8 cellular contexts compared by ENCODE assay signal in the genomic region with DNA sequence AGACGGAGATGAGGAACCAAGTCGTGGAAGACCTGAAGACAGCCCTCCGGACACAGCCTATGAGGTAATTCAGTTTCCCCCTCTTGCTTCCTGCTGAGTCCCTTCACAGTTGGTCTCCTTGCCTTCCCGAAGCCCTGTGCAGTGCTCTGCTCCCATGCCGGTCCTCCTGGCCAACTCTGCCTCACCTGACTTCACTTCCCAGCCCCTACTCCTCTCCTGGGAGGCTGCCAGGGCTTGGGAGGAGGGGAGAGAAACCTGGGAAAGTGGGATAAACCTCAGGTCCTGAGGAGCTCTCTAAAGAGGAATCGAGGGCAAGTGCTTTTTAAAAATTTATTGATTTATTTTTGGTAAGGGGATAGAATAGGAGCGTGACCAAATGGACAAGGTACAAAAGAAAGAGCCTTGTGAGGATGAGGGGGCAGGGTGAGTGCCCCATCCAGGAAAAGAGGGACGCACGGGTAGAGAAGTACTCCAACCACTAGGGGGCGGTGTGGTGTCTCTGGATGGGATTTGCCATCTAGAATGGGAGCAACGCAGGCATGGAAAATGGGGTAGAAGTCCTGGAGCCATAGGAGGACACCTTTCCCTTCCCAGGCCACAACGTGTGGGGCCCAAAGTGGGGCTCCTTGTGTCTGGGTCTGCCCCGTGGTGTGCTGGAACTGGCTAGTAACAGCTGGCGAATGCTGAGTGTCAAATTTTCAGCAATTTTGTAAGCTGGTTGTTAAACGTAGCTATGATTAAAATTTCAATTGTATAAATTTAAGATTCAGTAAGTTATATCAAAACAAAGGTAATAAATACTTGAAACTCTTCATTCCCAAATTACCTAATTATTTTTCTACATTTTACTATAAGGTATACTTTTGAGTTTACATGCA.
DNase-seq lines count a peak whose midpoint lies in the region; TF ChIP-seq lines count a peak whose summit lies in the region.

No MANE protein-coding gene starts in this region.

- 50% methylated on average over 15 of the region's 15 CpGs for WGBS in liver

- H3K4me3 ChIP-seq in WERI-Rb-1 (ENCODE audit: low read depth, low read length) (no peak overlapping the region), liver (ENCODE audit: low read depth in 1 of 3, low read length in 3 of 3) (no peak overlapping the region)

- peak; percentile 79 to 88 for TF ChIP-seq RAD21 in liver (IDR thresholded peaks at IDR 0.05)

- peak; percentile 95 for TF ChIP-seq CTCF in WERI-Rb-1 (IDR thresholded peaks at IDR 0.05; ENCODE audit: low read depth, low read length)
- TF ChIP-seq CTCF in liver (IDR thresholded peaks at IDR 0.05; ENCODE audit: low read depth, low read length, missing input control): peak; percentile 69

- no peak overlapping the region for H3K9ac ChIP-seq in liver (ENCODE audit: low read depth in 1 of 2, low read length in 2 of 2)

- H3K27ac ChIP-seq in WERI-Rb-1 (no peak overlapping the region), liver (ENCODE audit: low read depth in 1 of 2, low read length in 2 of 2) (no peak overlapping the region)

- H3K36me3 ChIP-seq in WERI-Rb-1: no peaks in the 10 kb centered on the region
- peaks cover 0 to 5% (median 2%) of the 10 kb centered on the region in 4 donors for H3K36me3 ChIP-seq in liver (ENCODE audit: control insufficient read depth in 4 of 4, insufficient read depth in 3 of 4, low read depth in 1 of 4, low read length in 3 of 4)

- no peaks in the 10 kb centered on the region for H3K27me3 ChIP-seq in WERI-Rb-1 (ENCODE audit: insufficient read depth, low read depth, severe bottlenecking)
- H3K27me3 ChIP-seq in liver (ENCODE audit: control insufficient read depth in 4 of 4, insufficient read depth in 4 of 4, low read length in 3 of 4): no peaks in the 10 kb centered on the region

- DNase-seq in ELR (ENCODE audit: low read depth) (peak; percentile 83), LoVo (ENCODE audit: low spot score) (peak; percentile 18), WERI-Rb-1 (peak; percentile 94), cerebellar cortex (ENCODE audit: low spot score) (peak; percentile 40), NCI-H2081 treated with DMSO at 0.1 percent for 48 hours (lab: John Stamatoyannopoulos, UW) (no peak), occipital lobe (lab: John Stamatoyannopoulos, UW) (no peak)
- DNase-seq in stimulated activated CD8-positive, alpha-beta memory T cell treated with anti-CD3 and anti-CD28 coated beads, Interleukin-12 subunit alpha, Interleukin-12 subunit beta, amount 100 ng/mL, for 24 hours (ENCODE audit: extremely low read depth): peak; percentile 16

- H3K9me3 ChIP-seq in WERI-Rb-1 (ENCODE audit: severe bottlenecking) (no peaks in the 10 kb centered on the region), liver (ENCODE audit: control insufficient read depth in 4 of 4, low read length in 3 of 4) (no peaks in the 10 kb centered on the region)

- H3K4me1 ChIP-seq in liver (ENCODE audit: control insufficient read depth in 4 of 4, insufficient read depth in 4 of 4, low read length in 3 of 4): no peaks in the 10 kb centered on the region

TF ChIP-seq in liver, 16 proteins besides CTCF, POLR2A, EP300 and RAD21:
- no peak for TF ChIP-seq RXRA (IDR thresholded peaks at IDR 0.05)
- TF ChIP-seq HNF4G (IDR thresholded peaks at IDR 0.05): no peak
- no peak for TF ChIP-seq NR2F2 (IDR thresholded peaks at IDR 0.05)
- TF ChIP-seq ATF3 (IDR thresholded peaks at IDR 0.05): no peak
- TF ChIP-seq, protein P1, sequence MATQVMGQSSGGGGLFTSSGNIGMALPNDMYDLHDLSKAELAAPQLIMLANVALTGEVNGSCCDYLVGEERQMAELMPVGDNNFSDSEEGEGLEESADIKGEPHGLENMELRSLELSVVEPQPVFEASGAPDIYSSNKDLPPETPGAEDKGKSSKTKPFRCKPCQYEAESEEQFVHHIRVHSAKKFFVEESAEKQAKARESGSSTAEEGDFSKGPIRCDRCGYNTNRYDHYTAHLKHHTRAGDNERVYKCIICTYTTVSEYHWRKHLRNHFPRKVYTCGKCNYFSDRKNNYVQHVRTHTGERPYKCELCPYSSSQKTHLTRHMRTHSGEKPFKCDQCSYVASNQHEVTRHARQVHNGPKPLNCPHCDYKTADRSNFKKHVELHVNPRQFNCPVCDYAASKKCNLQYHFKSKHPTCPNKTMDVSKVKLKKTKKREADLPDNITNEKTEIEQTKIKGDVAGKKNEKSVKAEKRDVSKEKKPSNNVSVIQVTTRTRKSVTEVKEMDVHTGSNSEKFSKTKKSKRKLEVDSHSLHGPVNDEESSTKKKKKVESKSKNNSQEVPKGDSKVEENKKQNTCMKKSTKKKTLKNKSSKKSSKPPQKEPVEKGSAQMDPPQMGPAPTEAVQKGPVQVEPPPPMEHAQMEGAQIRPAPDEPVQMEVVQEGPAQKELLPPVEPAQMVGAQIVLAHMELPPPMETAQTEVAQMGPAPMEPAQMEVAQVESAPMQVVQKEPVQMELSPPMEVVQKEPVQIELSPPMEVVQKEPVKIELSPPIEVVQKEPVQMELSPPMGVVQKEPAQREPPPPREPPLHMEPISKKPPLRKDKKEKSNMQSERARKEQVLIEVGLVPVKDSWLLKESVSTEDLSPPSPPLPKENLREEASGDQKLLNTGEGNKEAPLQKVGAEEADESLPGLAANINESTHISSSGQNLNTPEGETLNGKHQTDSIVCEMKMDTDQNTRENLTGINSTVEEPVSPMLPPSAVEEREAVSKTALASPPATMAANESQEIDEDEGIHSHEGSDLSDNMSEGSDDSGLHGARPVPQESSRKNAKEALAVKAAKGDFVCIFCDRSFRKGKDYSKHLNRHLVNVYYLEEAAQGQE (IDR thresholded peaks at IDR 0.05): no peak
- TF ChIP-seq FOXA2 (IDR thresholded peaks at IDR 0.05): no peak
- TF ChIP-seq TAF1 (conservative IDR thresholded peaks at IDR 0.05): no peak
- TF ChIP-seq GABPA (IDR thresholded peaks at IDR 0.05 in 1 of 2, conservative IDR thresholded peaks at IDR 0.05 in 1 of 2): no peak
- no peak for TF ChIP-seq HNF4A (conservative IDR thresholded peaks at IDR 0.05)
TF ChIP-seq in liver: peak in this region for 0.

Comparison
In these comparisons a context has a peak if more than half of its experiments do, and no peak if none do; other contexts are left out.
1. DNase-seq: peak in ELR (single experiment), LoVo (single experiment), WERI-Rb-1 (single experiment), cerebellar cortex (single experiment) and stimulated activated CD8-positive, alpha-beta memory T cell treated with anti-CD3 and anti-CD28 coated beads, Interleukin-12 subunit alpha, Interleukin-12 subunit beta, amount 100 ng/mL, for 24 hours (single experiment); none in NCI-H2081 treated with DMSO at 0.1 percent for 48 hours (single experiment) and occipital lobe (single experiment).